ENCODE assay signal across 16 cellular contexts in genomic region chr6:28947067-28947765, GRCh38. TPM values are rescaled to one million over a fixed set of nuclear protein-coding genes. Genes with fewer than 3 reads are reported as not detected.
DNase-seq lines count a peak whose midpoint lies in the region; ATAC-seq and TF ChIP-seq lines count a peak whose summit lies in the region.
"Had no signal": no experiment of that assay in that cellular context is flagged by ENCODE, and none has a peak within 500 bp of the region (broad histone marks: within the 10 kb centered on the region; RNA-seq: fewer than 3 reads in every experiment).

No MANE protein-coding gene starts in this region.

- intact Hi-C loops in Panc1 (cut with micrococcal nuclease; ENCODE audit: unreplicated experiment): no loop called here
- intact Hi-C loops in CD8-positive, alpha-beta T cell (cut with DNase I, micrococcal nuclease): no loop called here
- intact Hi-C loops in posterior vena cava (cut with DNase I): no loop called here

- H3K36me3 Mint-ChIP-seq in CD8-positive, alpha-beta T cell: no peaks in the 10 kb centered on the region

- no peak overlapping the region for H3K27ac Mint-ChIP-seq in CD8-positive, alpha-beta T cell
- H3K27ac Mint-ChIP-seq: H9 had no signal

- no TSS peak for BruUV-seq in Panc1 (replicated peaks; lab: Mats Ljungman, UMichigan)

- H3K36me3 ChIP-seq in Panc1 (ENCODE audit: control insufficient read depth, insufficient read depth, low read length) (no peaks in the 10 kb centered on the region), hepatocyte (replicated peaks; ENCODE audit: insufficient read depth, low read depth) (no peaks in the 10 kb centered on the region)
- H3K36me3 ChIP-seq in CD8-positive, alpha-beta T cell (ENCODE audit: insufficient read depth, low read length): no peaks in the 10 kb centered on the region
- H3K36me3 ChIP-seq: BLaER1 had no signal

- DNase-seq in DMS79 treated with DMSO at 0.1 percent for 48 hours (lab: John Stamatoyannopoulos, UW) (peak; percentile 15), DMS79 (lab: John Stamatoyannopoulos, UW) (no peak), Panc1 (ENCODE audit: low read depth, low spot score) (no peak), hepatocyte (ENCODE audit: low spot score) (no peak), NCI-H226 (no peak), posterior vena cava (ENCODE audit: low spot score) (no peak)
- DNase-seq in CD8-positive, alpha-beta T cell: no peak
- DNase-seq: DMS153; H9; NCI-H187; NCI-H69; NK-92 treated with Interleukin-12 subunit alpha and Interleukin-12 subunit beta, amount 100 ng/mL, for 24 hours had no signal

- in situ Hi-C loops in Panc1 (cut with HindIII; ENCODE audit: low pct_unique_long_range_greater_than_20kb, low sequenced_read_pairs): no loop called here

- H3K79me2 ChIP-seq in hepatocyte: no peaks in the 10 kb centered on the region

- POLR2A ChIA-PET in Panc1 (lab: Charles Lee): no interaction called here
- POLR2A ChIA-PET in CD8-positive, alpha-beta T cell (lab: Charles Lee): no interaction called here

- H2AFZ ChIP-seq in hepatocyte: no peak overlapping the region

- H4K20me1 ChIP-seq in hepatocyte (ENCODE audit: insufficient read depth, poor library complexity, severe bottlenecking): no peaks in the 10 kb centered on the region
- H4K20me1 ChIP-seq: BLaER1 had no signal

- no peak overlapping the region for H3K4me2 ChIP-seq in hepatocyte
- H3K4me2 ChIP-seq: BLaER1 had no signal

- H3K27me3 ChIP-seq in Panc1 (ENCODE audit: control insufficient read depth, insufficient read depth, low read length): no peaks in the 10 kb centered on the region
- no peaks in the 10 kb centered on the region for H3K27me3 ChIP-seq in hepatocyte
- no peaks in the 10 kb centered on the region for H3K27me3 ChIP-seq in CD8-positive, alpha-beta T cell (ENCODE audit: insufficient read depth, low read length)

- CTCF ChIA-PET in Panc1 (lab: Charles Lee): interaction anchor here (0.7 kb wide), 1 partner anchor 106 kb away, joined by 5 read pairs; no protein-coding TSS in a partner anchor
- CTCF ChIA-PET in CD8-positive, alpha-beta T cell (lab: Charles Lee): interaction anchor here (1.2 to 1.3 kb wide), 2 partner anchors 69 to 85 kb away, joined by 3 to 5 read pairs; no protein-coding TSS in a partner anchor

- H3K4me1 Mint-ChIP-seq in CD8-positive, alpha-beta T cell (ENCODE audit: low read depth): peaks cover 21% of the 10 kb centered on the region

- H3K9me3 Mint-ChIP-seq in CD8-positive, alpha-beta T cell: no peaks in the 10 kb centered on the region

- TF ChIP-seq CTCF in Panc1 (IDR thresholded peaks at IDR 0.05) (no peak), hepatocyte (IDR thresholded peaks at IDR 0.05; ENCODE audit: poor library complexity) (no peak)
- TF ChIP-seq CTCF in CD8-positive, alpha-beta T cell (IDR thresholded peaks at IDR 0.05): no peak

- H3K4me1 ChIP-seq in Panc1 (ENCODE audit: control insufficient read depth, insufficient read depth, low read length): peaks cover 21% of the 10 kb centered on the region
- no peaks in the 10 kb centered on the region for H3K4me1 ChIP-seq in hepatocyte (ENCODE audit: insufficient read depth)
- peaks cover 20% of the 10 kb centered on the region for H3K4me1 ChIP-seq in CD8-positive, alpha-beta T cell (ENCODE audit: insufficient read depth, low read length)

- H3K4me3 ChIP-seq in Panc1 (ENCODE audit: low read depth in 2 of 2, low read length in 2 of 2) (no peak overlapping the region; a peak in 1 of 4 replicates), hepatocyte (no peak overlapping the region)
- H3K4me3 ChIP-seq in CD8-positive, alpha-beta T cell (ENCODE audit: low read depth, low read length): no peak overlapping the region
- H3K4me3 ChIP-seq: BLaER1 had no signal

- H3K27ac ChIP-seq in Panc1 (ENCODE audit: low read length) (peak overlapping the region; percentile 77), hepatocyte (peak overlapping the region; percentile 87)
- no peak overlapping the region for H3K27ac ChIP-seq in CD8-positive, alpha-beta T cell (ENCODE audit: low read depth, low read length)
- H3K27ac ChIP-seq: BLaER1, HL-60 had no signal

- H3K9me2 ChIP-seq in hepatocyte (replicated peaks; ENCODE audit: insufficient read depth): no peaks in the 10 kb centered on the region

- WGBS in hepatocyte (ENCODE audit: low lambda C conversion rate, missing lambda C conversion rate): 88% methylated on average over 6 of the region's 6 CpGs

- ATAC-seq in Panc1 (no peak), HG03175 (IDR thresholded peaks at IDR 0.05; ENCODE audit: unreplicated experiment) (no peak)
- no peak for ATAC-seq in CD8-positive, alpha-beta T cell
- ATAC-seq: Right ventricle myocardium inferior had no signal

- no peak overlapping the region for H3K4me3 Mint-ChIP-seq in CD8-positive, alpha-beta T cell

- H3K9me3 ChIP-seq in Panc1 (ENCODE audit: control insufficient read depth, insufficient read depth, low read depth, low read length): no peaks in the 10 kb centered on the region
- H3K9me3 ChIP-seq in hepatocyte (ENCODE audit: low read depth): no peaks in the 10 kb centered on the region
- no peaks in the 10 kb centered on the region for H3K9me3 ChIP-seq in CD8-positive, alpha-beta T cell (ENCODE audit: low read length)

- no peaks in the 10 kb centered on the region for H3K27me3 Mint-ChIP-seq in CD8-positive, alpha-beta T cell (ENCODE audit: low read depth)

RNA-seq across cellular contexts. Expression of gene TRIM27, which starts 23.4 kb away (rescaled TPM):
- 53.0 TPM for total RNA-seq in Panc1 (2021; ENCODE audit: unreplicated experiment)
- polyA plus RNA-seq in Panc1 (2012; ENCODE audit: insufficient read length): 42.6 TPM
- 60.8 and 62.7 TPM in 2 replicates for total RNA-seq in hepatocyte
- 50.3 and 57.0 TPM in 2 replicates for polyA plus RNA-seq in hepatocyte
- total RNA-seq in CD8-positive, alpha-beta T cell: 1 to 10 TPM; 7.8 to 9.4 TPM
- total RNA-seq in posterior vena cava: 10 to 100 TPM; 30.8 to 35.4 TPM

RNA-seq across cellular contexts. Expression of gene ZNF311, which starts 57.9 kb away (rescaled TPM):
- 0.39 TPM for total RNA-seq in Panc1 (2021; ENCODE audit: unreplicated experiment)
- polyA plus RNA-seq in Panc1 (2012; ENCODE audit: insufficient read length): 0.29 TPM
- total RNA-seq in hepatocyte: 0.56 and 1.3 TPM in 2 replicates
- polyA plus RNA-seq in hepatocyte: 0.54 and 0.57 TPM in 2 replicates
- total RNA-seq in CD8-positive, alpha-beta T cell: not detected
- 1 to 10 TPM in 1 of 2 donors, under 1 TPM in 1; 0.90 to 1.7 TPM for total RNA-seq in posterior vena cava
